30 cellular contexts compared by ENCODE assay signal in the genomic region with DNA sequence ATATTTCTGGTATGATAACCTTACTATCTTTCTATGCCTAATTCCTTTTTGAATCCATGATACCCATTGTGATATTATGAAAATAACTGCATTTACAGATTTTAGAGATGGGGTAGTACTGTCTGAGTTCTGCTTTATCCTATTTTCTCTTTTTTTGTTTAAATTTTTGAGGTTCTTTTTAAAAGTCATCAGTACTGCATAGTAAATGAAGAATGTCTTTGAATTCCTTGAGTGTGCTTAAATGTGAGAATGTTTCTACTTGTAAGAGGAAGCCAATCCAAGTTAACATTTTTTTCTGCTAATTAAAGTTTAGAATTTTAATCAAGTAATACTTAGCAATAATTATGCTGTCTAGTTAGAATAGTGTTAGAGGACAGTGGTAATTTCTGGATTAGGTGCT.
"Had no signal": no experiment of that assay in that cellular context is flagged by ENCODE, and none has a peak within 500 bp of the region (broad histone marks: within the 10 kb centered on the region; RNA-seq: fewer than 3 reads in every experiment).

No MANE protein-coding gene starts in this region.

- H3K4me3 ChIP-seq: body of pancreas, cardiac muscle cell, esophagus muscularis mucosa, heart right ventricle, left lung, neural progenitor cell, spleen, thyroid gland, upper lobe of right lung had no signal

- H3K27me3 ChIP-seq: body of pancreas, cardiac muscle cell, esophagus muscularis mucosa, foreskin keratinocyte, heart right ventricle, left lung, neural progenitor cell, spleen, thyroid gland, upper lobe of right lung had no signal

- H3K27ac Mint-ChIP-seq: activated naive CD8-positive, alpha-beta T cell; natural killer cell; neural progenitor cell; stimulated activated naive CD8-positive, alpha-beta T cell treated with anti-CD3 and anti-CD28 coated beads, Interleukin-15, Interleukin-2, amounts not matched to agents 100 ng/mL and 50 ng/mL, for 24 hours; T-helper 1 cell treated with Interleukin-12 subunit alpha and Interleukin-12 subunit beta and Interleukin-4 antibody, amounts not matched to agents 30 μg/mL and 1 μg/mL, for 36 hours had no signal

- H2AFZ ChIP-seq: neural progenitor cell, parathyroid adenoma had no signal

- ATAC-seq: activated CD4-positive, CD25-positive, alpha-beta regulatory T cell treated with anti-CD3 and anti-CD28 coated beads, Interleukin-2, amount 50 U/mL, for 24 hours; body of pancreas; foreskin keratinocyte; heart right ventricle; left lung; natural killer cell; right cardiac atrium; upper lobe of right lung had no signal

- H3K4me1 ChIP-seq: left lung had no signal

- DNase-seq: activated CD4-positive, alpha-beta T cell treated with anti-CD3 and anti-CD28 coated beads for 48 hours; activated CD4-positive, alpha-beta T cell treated with anti-CD3 and anti-CD28 coated beads, Interleukin-2, amount 50 U/mL, for 48 hours; activated CD8-positive, alpha-beta memory T cell treated with anti-CD3 and anti-CD28 coated beads for 24 hours; activated effector memory CD4-positive, alpha-beta T cell treated with Interleukin-2 at 50 U/mL for 16 hours; activated naive CD4-positive, alpha-beta T cell treated with Interleukin-2 at 50 U/mL for 16 hours; anterior cingulate cortex; body of pancreas; cortex of kidney; foreskin keratinocyte; heart right ventricle; left lung; natural killer cell; occipital lobe; right cardiac atrium; spleen; substantia nigra; SW 1271; T-helper 9 cell; thyroid gland; upper lobe of right lung had no signal

- FAIRE-seq: TTC549 had no signal

- H3K27ac ChIP-seq: body of pancreas, esophagus muscularis mucosa, foreskin keratinocyte, heart right ventricle, left lung, neural progenitor cell, parathyroid adenoma, thyroid gland, upper lobe of right lung, VCaP had no signal

- H3K36me3 ChIP-seq: cardiac muscle cell, esophagus muscularis mucosa, heart right ventricle, left lung, spleen, thyroid gland, upper lobe of right lung had no signal

- H3K27me3 Mint-ChIP-seq: activated naive CD8-positive, alpha-beta T cell; stimulated activated naive CD8-positive, alpha-beta T cell treated with anti-CD3 and anti-CD28 coated beads, Interleukin-15, Interleukin-2, amounts not matched to agents 100 ng/mL and 50 ng/mL, for 24 hours had no signal

- H3K9me3 Mint-ChIP-seq: natural killer cell had no signal

- H3K4me3 Mint-ChIP-seq: activated naive CD8-positive, alpha-beta T cell; natural killer cell; neural progenitor cell; stimulated activated naive CD8-positive, alpha-beta T cell treated with anti-CD3 and anti-CD28 coated beads, Interleukin-15, Interleukin-2, amounts not matched to agents 100 ng/mL and 50 ng/mL, for 24 hours; T-helper 1 cell treated with Interleukin-12 subunit alpha and Interleukin-12 subunit beta and Interleukin-4 antibody, amounts not matched to agents 30 μg/mL and 1 μg/mL, for 36 hours had no signal

- H3K9me3 ChIP-seq: body of pancreas, esophagus muscularis mucosa, thyroid gland, upper lobe of right lung had no signal

- H3K4me2 ChIP-seq: neural progenitor cell had no signal

- H3K9ac ChIP-seq: neural progenitor cell, parathyroid adenoma had no signal
